ENCODE assay signal across 11 cellular contexts in genomic region chr10:58017719-58018367, GRCh38.
DNase-seq lines count a peak whose midpoint lies in the region; TF ChIP-seq lines count a peak whose summit lies in the region.
"Had no signal": no experiment of that assay in that cellular context is flagged by ENCODE, and none has a peak within 500 bp of the region (broad histone marks: within the 10 kb centered on the region; RNA-seq: fewer than 3 reads in every experiment).

No MANE protein-coding gene starts in this region.

- H3K27me3 ChIP-seq in iPS-20b (ENCODE audit: insufficient read depth, low read length): no peaks in the 10 kb centered on the region
- no peaks in the 10 kb centered on the region for H3K27me3 ChIP-seq in testis

- H3K36me3 ChIP-seq in iPS-20b (ENCODE audit: insufficient read depth, low read depth, low read length) (no peaks in the 10 kb centered on the region), testis (ENCODE audit: low read depth, missing control alignments) (no peaks in the 10 kb centered on the region)

- in situ Hi-C loops in astrocyte of the spinal cord (cut with HindIII; ENCODE audit: low sequenced_read_pairs): no loop called here

- peaks cover 21% of the 10 kb centered on the region for H3K9me3 ChIP-seq in iPS-20b (ENCODE audit: insufficient read depth, low read depth, low read length)
- H3K9me3 ChIP-seq in testis: no peaks in the 10 kb centered on the region

- intact Hi-C loops in testis (cut with DNase I; ENCODE audit: low total_unique reads): no loop called here

- peak overlapping the region; percentile 57 for H3K27ac ChIP-seq in iPS-20b (ENCODE audit: low read length)
- no peak overlapping the region for H3K27ac ChIP-seq in testis

- H3K9ac ChIP-seq in iPS-20b (ENCODE audit: low read depth, low read length): no peak overlapping the region

- DNase-seq in AG10803 (ENCODE audit: low read depth): peak; percentile 84
- peak; percentile 95 for DNase-seq in LHCN-M2 (ENCODE audit: low read depth)
- peak; percentile 96 for DNase-seq in astrocyte of the spinal cord (ENCODE audit: low read depth, low spot score)
- no peak for DNase-seq in activated effector memory CD4-positive, alpha-beta T cell treated with Interleukin-2 at 50 U/mL for 16 hours
- DNase-seq in testis: no peak
- no peak for DNase-seq in NCI-H1105 treated with DMSO at 0.1 percent for 48 hours (lab: John Stamatoyannopoulos, UW)
- no peak for DNase-seq in NOMO-1 treated with DMSO at 0.1 percent for 48 hours (lab: John Stamatoyannopoulos, UW; ENCODE audit: unreplicated experiment)
- DNase-seq: H9; KBM-7; naive thymus-derived CD4-positive, alpha-beta T cell had no signal

- no peak overlapping the region for H3K4me3 ChIP-seq in AG10803 (ENCODE audit: low read length)
- no peak overlapping the region for H3K4me3 ChIP-seq in astrocyte of the spinal cord (ENCODE audit: low read depth, low read length)
- H3K4me3 ChIP-seq in iPS-20b (ENCODE audit: low read length): no peak overlapping the region
- no peak overlapping the region for H3K4me3 ChIP-seq in testis

- peak; percentile 44 for TF ChIP-seq CTCF in AG10803 (conservative IDR thresholded peaks at IDR 0.05; ENCODE audit: low read length)
- TF ChIP-seq CTCF in astrocyte of the spinal cord (IDR thresholded peaks at IDR 0.05; ENCODE audit: low read depth, low read length): peak; percentile 33
- TF ChIP-seq CTCF in testis (IDR thresholded peaks at IDR 0.05): no peak

- H3K4me1 ChIP-seq in iPS-20b (ENCODE audit: insufficient read depth, low read length): peaks cover 4% of the 10 kb centered on the region; the same call in 1 of the 2 replicates
- H3K4me1 ChIP-seq in testis: no peaks in the 10 kb centered on the region

- TF ChIP-seq POLR2A in testis (IDR thresholded peaks at IDR 0.05): no peak

- WGBS in testis, 2 donors: 87 to 96% methylated on average over 5 of the region's 5 CpGs

Comparison
In these comparisons a context has a peak if more than half of its experiments do, and no peak if none do; other contexts are left out.
1. DNase-seq: peak in AG10803 (single experiment), LHCN-M2 (single experiment) and astrocyte of the spinal cord (single experiment); none in activated effector memory CD4-positive, alpha-beta T cell treated with Interleukin-2 at 50 U/mL for 16 hours (single experiment), testis (single experiment), NCI-H1105 treated with DMSO at 0.1 percent for 48 hours (single experiment) and NOMO-1 treated with DMSO at 0.1 percent for 48 hours (single experiment).
2. CTCF ChIP-seq: peak in AG10803 (single experiment) and astrocyte of the spinal cord (single experiment); none in testis (0 of 3).